9 cellular contexts compared by ENCODE assay signal in the genomic region with DNA sequence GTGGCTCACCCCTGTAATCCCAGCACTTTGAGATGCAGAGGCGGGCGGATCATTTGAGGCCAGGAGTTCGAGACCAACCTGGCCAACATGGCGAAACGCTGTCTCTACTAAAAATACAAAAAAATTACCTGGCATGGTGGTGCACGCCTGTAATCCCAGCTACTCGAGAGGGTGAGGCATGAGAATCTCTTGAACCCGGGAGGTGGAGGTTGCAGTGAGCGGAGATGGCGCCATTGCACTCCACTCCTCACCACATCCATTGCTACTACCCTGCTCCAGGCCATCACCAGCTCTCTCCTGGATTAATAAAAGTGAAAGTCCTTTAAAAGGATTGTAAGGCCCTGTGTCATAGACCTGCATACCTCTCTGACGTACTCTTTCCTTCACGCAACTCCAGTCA.
DNase-seq lines count a peak whose midpoint lies in the region; ATAC-seq and TF ChIP-seq lines count a peak whose summit lies in the region.
"Had no signal": no experiment of that assay in that cellular context is flagged by ENCODE, and none has a peak within 500 bp of the region (broad histone marks: within the 10 kb centered on the region; RNA-seq: fewer than 3 reads in every experiment).

No MANE protein-coding gene starts in this region.

- no peaks in the 10 kb centered on the region for H3K27me3 ChIP-seq in Caco-2 (replicated peaks; ENCODE audit: control insufficient read depth, insufficient read depth, low read length)
- H3K27me3 ChIP-seq in NT2/D1 (ENCODE audit: insufficient read depth, insufficient read length) = no peaks in the 10 kb centered on the region
- H3K27me3 ChIP-seq in effector memory CD4-positive, alpha-beta T cell (replicated peaks; ENCODE audit: control insufficient read depth, insufficient read depth, low read length, poor library complexity, severe bottlenecking) = no peaks in the 10 kb centered on the region
- H3K27me3 ChIP-seq in osteoblast (ENCODE audit: insufficient read depth, low read length) = no peaks in the 10 kb centered on the region
- H3K27me3 ChIP-seq in left lung = no peaks in the 10 kb centered on the region
- H3K27me3 ChIP-seq: body of pancreas had no signal

- peaks cover 28% of the 10 kb centered on the region for H3K79me2 ChIP-seq in osteoblast (ENCODE audit: insufficient read depth, low read length)

- POLR2A ChIA-PET in Caco-2 (lab: Charles Lee) = no interaction called here

- H3K27ac Mint-ChIP-seq in Caco-2 (ENCODE audit: unreplicated experiment) = no peak overlapping the region

- H2AFZ ChIP-seq in osteoblast (ENCODE audit: low read length) = no peak overlapping the region

- peak overlapping the region; percentile 92 for H3K4me3 Mint-ChIP-seq in Caco-2 (ENCODE audit: unreplicated experiment)

- no peaks in the 10 kb centered on the region for H3K27me3 Mint-ChIP-seq in Caco-2 (ENCODE audit: insufficient read depth, unreplicated experiment)

- no TSS peak for BruUV-seq in Caco-2 (replicated peaks; lab: Mats Ljungman, UMichigan)

- H4K20me1 ChIP-seq in osteoblast (ENCODE audit: insufficient read depth, low read length) = no peaks in the 10 kb centered on the region

- H3K4me1 ChIP-seq in Caco-2 = no peaks in the 10 kb centered on the region
- H3K4me1 ChIP-seq in NT2/D1 (ENCODE audit: insufficient read depth, insufficient read length) = peaks cover 4% of the 10 kb centered on the region
- H3K4me1 ChIP-seq in effector memory CD4-positive, alpha-beta T cell (ENCODE audit: control insufficient read depth, insufficient read depth, low read length, poor library complexity, severe bottlenecking) = peaks cover 18% of the 10 kb centered on the region
- peaks cover 24% of the 10 kb centered on the region for H3K4me1 ChIP-seq in osteoblast (ENCODE audit: insufficient read depth, low read length)
- peaks cover 8 to 41% of the 10 kb centered on the region in 2 donors for H3K4me1 ChIP-seq in left lung

- H3K4me2 ChIP-seq in osteoblast (ENCODE audit: insufficient read depth, low read length) = peak overlapping the region; percentile 92

- H3K9me3 Mint-ChIP-seq in Caco-2 (ENCODE audit: unreplicated experiment) = no peaks in the 10 kb centered on the region

- H3K4me3 ChIP-seq in Caco-2 (ENCODE audit: low read depth, low read length) (peak overlapping the region; percentile 58; the same call in 1 of the 2 replicates), NT2/D1 (ENCODE audit: insufficient read length, low read depth) (peak overlapping the region; percentile 90), osteoblast (ENCODE audit: insufficient read depth, low read length) (peak overlapping the region; percentile 83), left lung (peak overlapping the region in 1 of 2 donors; percentile 88)
- peak overlapping the region; percentile 70 for H3K4me3 ChIP-seq in effector memory CD4-positive, alpha-beta T cell (ENCODE audit: insufficient read depth, low read depth, low read length, poor library complexity, severe bottlenecking)

- DNase-seq in Caco-2 (no peak), NT2/D1 (ENCODE audit: low read depth, low spot score) (no peak), osteoblast (ENCODE audit: insufficient read length, low spot score, missing footprints) (no peak), left lung (no peak), NCI-H1417 (lab: John Stamatoyannopoulos, UW) (no peak)
- DNase-seq in effector memory CD4-positive, alpha-beta T cell = no peak
- no peak for DNase-seq in stimulated activated CD8-positive, alpha-beta memory T cell treated with anti-CD3 and anti-CD28 coated beads, Interleukin-4, amount 100 ng/mL, for 48 hours
- no peak for DNase-seq in stimulated activated CD4-positive, alpha-beta T cell treated with anti-CD3 and anti-CD28 coated beads, Interleukin-4, amount 100 ng/mL, for 24 hours
- DNase-seq: body of pancreas had no signal

- CTCF ChIA-PET in Caco-2 (lab: Charles Lee) = no interaction called here

- TF ChIP-seq CTCF in Caco-2 (IDR thresholded peaks at IDR 0.05; ENCODE audit: insufficient read depth in 1 of 2, low read depth in 1 of 2, low read length in 1 of 2, severe bottlenecking in 1 of 2, unreplicated experiment in 1 of 2) (no peak), osteoblast (IDR thresholded peaks at IDR 0.05; ENCODE audit: extremely low read depth, low read depth, low read length) (no peak), left lung (IDR thresholded peaks at IDR 0.05) (no peak)

- H3K9me3 ChIP-seq in Caco-2 = no peaks in the 10 kb centered on the region
- no peaks in the 10 kb centered on the region for H3K9me3 ChIP-seq in NT2/D1 (ENCODE audit: insufficient read depth, low read length)
- H3K9me3 ChIP-seq in effector memory CD4-positive, alpha-beta T cell (ENCODE audit: control insufficient read depth, low read length) = no peaks in the 10 kb centered on the region
- H3K9me3 ChIP-seq in osteoblast (ENCODE audit: low read depth, low read length) = no peaks in the 10 kb centered on the region
- H3K9me3 ChIP-seq in left lung = no peaks in the 10 kb centered on the region
- H3K9me3 ChIP-seq: body of pancreas had no signal

- H3K9ac ChIP-seq in NT2/D1 (ENCODE audit: insufficient read length, low read depth) = peak overlapping the region; percentile 97

- ATAC-seq in left lung = no peak
- ATAC-seq: body of pancreas had no signal

- peaks cover 8% of the 10 kb centered on the region for H3K4me1 Mint-ChIP-seq in Caco-2 (ENCODE audit: low read depth, unreplicated experiment)

- intact Hi-C loops in Caco-2 (cut with micrococcal nuclease; ENCODE audit: unreplicated experiment) = loop anchor here (5.0 kb wide), 1 partner anchor 94 kb away; a partner anchor contains a TSS
- intact Hi-C loops in left lung (cut with DNase I) = no loop called here

- peaks cover 35% of the 10 kb centered on the region for H3K36me3 Mint-ChIP-seq in Caco-2 (ENCODE audit: insufficient read depth, unreplicated experiment)

- H3K36me3 ChIP-seq in Caco-2 (ENCODE audit: control insufficient read depth, insufficient read depth, low read length) (no peaks in the 10 kb centered on the region), NT2/D1 (ENCODE audit: insufficient read depth, insufficient read length, low read length) (peaks cover 46% of the 10 kb centered on the region), osteoblast (ENCODE audit: insufficient read depth, low read length) (peaks cover 43% of the 10 kb centered on the region), left lung (peaks cover 0 to 41% of the 10 kb centered on the region in 2 donors)
- peaks cover 28% of the 10 kb centered on the region for H3K36me3 ChIP-seq in effector memory CD4-positive, alpha-beta T cell (ENCODE audit: control insufficient read depth, insufficient read depth, low read length)

- H3K27ac ChIP-seq in effector memory CD4-positive, alpha-beta T cell (ENCODE audit: insufficient read depth, low read length, poor library complexity, severe bottlenecking) = no peak overlapping the region
- H3K27ac ChIP-seq in osteoblast (ENCODE audit: low read depth, low read length) = no peak overlapping the region
- H3K27ac ChIP-seq in left lung = no peak overlapping the region
